26 cellular contexts compared by ENCODE assay signal in the genomic region with DNA sequence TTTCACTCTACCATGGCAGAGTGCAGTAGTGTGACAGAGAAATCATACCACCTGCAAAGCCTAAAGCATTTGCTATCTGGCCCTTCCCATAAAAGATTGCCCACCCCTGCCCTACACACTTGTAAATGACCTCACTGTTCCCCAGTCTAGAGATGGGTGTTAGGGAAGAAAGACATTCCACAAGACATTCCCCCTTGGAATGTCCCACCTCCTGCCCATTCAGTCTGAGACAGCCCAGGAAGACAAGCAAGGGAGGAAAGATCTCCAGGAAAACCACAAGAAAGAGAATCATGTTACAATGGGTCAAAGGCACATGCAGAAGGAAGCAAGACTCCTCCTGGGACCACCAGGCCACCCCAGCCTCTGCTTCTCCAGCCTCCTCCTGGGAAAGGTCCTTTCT.
"Had no signal": no experiment of that assay in that cellular context is flagged by ENCODE, and none has a peak within 500 bp of the region (broad histone marks: within the 10 kb centered on the region; RNA-seq: fewer than 3 reads in every experiment).

No MANE protein-coding gene starts in this region.

- H3K27me3 ChIP-seq: colonic mucosa, heart left ventricle, ovary, sigmoid colon, thyroid gland, vagina had no signal

- H3K4me3 ChIP-seq: colonic mucosa, esophagus muscularis mucosa, gastroesophageal sphincter, heart left ventricle, lung, mucosa of descending colon, ovary, psoas muscle, sigmoid colon, stomach, thyroid gland, vagina had no signal

- ATAC-seq: gastroesophageal sphincter; mucosa of descending colon; naive thymus-derived CD4-positive, alpha-beta T cell; stimulated activated effector memory CD8-positive, alpha-beta T cell treated with anti-CD3 and anti-CD28 coated beads, Interleukin-12 subunit alpha, Interleukin-12 subunit beta, amount 100 ng/mL, for 72 hours had no signal

- H3K4me1 ChIP-seq: colonic mucosa, esophagus muscularis mucosa, gastroesophageal sphincter, heart left ventricle, psoas muscle, sigmoid colon, stomach, thyroid gland, vagina had no signal

- H3K9me3 Mint-ChIP-seq: dendritic cell treated with granulocyte-macrophage colony-stimulating factor and Interleukin-4, amounts not matched to agents 40 ng/mL and 50 ng/mL, for 4 days; mesothelial cell of epicardium; nephron; stimulated activated effector memory CD8-positive, alpha-beta T cell treated with anti-CD3 and anti-CD28 coated beads, Interleukin-12 subunit alpha, Interleukin-12 subunit beta, amount 100 ng/mL, for 72 hours had no signal

- H3K4me1 Mint-ChIP-seq: memory B cell; naive thymus-derived CD4-positive, alpha-beta T cell; stimulated activated effector memory CD8-positive, alpha-beta T cell treated with anti-CD3 and anti-CD28 coated beads, Interleukin-12 subunit alpha, Interleukin-12 subunit beta, amount 100 ng/mL, for 72 hours had no signal

- H3K27ac Mint-ChIP-seq: dendritic cell treated with granulocyte-macrophage colony-stimulating factor and Interleukin-4, amounts not matched to agents 40 ng/mL and 50 ng/mL, for 4 days; memory B cell; mesothelial cell of epicardium; naive thymus-derived CD4-positive, alpha-beta T cell; nephron; stimulated activated effector memory CD8-positive, alpha-beta T cell treated with anti-CD3 and anti-CD28 coated beads, Interleukin-12 subunit alpha, Interleukin-12 subunit beta, amount 100 ng/mL, for 72 hours had no signal

- H3K36me3 ChIP-seq: colonic mucosa, esophagus muscularis mucosa, gastroesophageal sphincter, heart left ventricle, ovary, sigmoid colon, stomach, thyroid gland, vagina had no signal

- H3K9me3 ChIP-seq: colonic mucosa, esophagus muscularis mucosa, gastroesophageal sphincter, heart left ventricle, mucosa of descending colon, ovary, psoas muscle, sigmoid colon, stomach, thyroid gland, vagina had no signal

- DNase-seq: colonic mucosa; effector CD8-positive, alpha-beta T cell; heart left ventricle; hypothalamus; kidney; mucosa of descending colon; naive thymus-derived CD4-positive, alpha-beta T cell; occipital lobe; ovary; psoas muscle; sigmoid colon; stimulated activated CD4-positive, alpha-beta T cell treated with anti-CD3 and anti-CD28 coated beads, Interleukin-2, amount 100 ng/mL, for 24 hours; stimulated activated CD4-positive, alpha-beta T cell treated with anti-CD3 and anti-CD28 coated beads, Interleukin-4, amount 100 ng/mL, for 24 hours; stimulated activated naive CD4-positive, alpha-beta T cell treated with Interleukin-2 at 50 U/mL for 16 hours; stomach; thyroid gland had no signal

- H3K27ac ChIP-seq: colonic mucosa, esophagus muscularis mucosa, foreskin keratinocyte, gastroesophageal sphincter, heart left ventricle, ovary, psoas muscle, sigmoid colon, stomach, thyroid gland, vagina had no signal

- H3K4me3 Mint-ChIP-seq: dendritic cell treated with granulocyte-macrophage colony-stimulating factor and Interleukin-4, amounts not matched to agents 40 ng/mL and 50 ng/mL, for 4 days; memory B cell; mesothelial cell of epicardium; naive thymus-derived CD4-positive, alpha-beta T cell; nephron; stimulated activated effector memory CD8-positive, alpha-beta T cell treated with anti-CD3 and anti-CD28 coated beads, Interleukin-12 subunit alpha, Interleukin-12 subunit beta, amount 100 ng/mL, for 72 hours had no signal

- H3K36me3 Mint-ChIP-seq: memory B cell; mesothelial cell of epicardium; naive thymus-derived CD4-positive, alpha-beta T cell; stimulated activated effector memory CD8-positive, alpha-beta T cell treated with anti-CD3 and anti-CD28 coated beads, Interleukin-12 subunit alpha, Interleukin-12 subunit beta, amount 100 ng/mL, for 72 hours had no signal
